Comparison of ENCODE assay signal across 9 cellular contexts in the genomic region with DNA sequence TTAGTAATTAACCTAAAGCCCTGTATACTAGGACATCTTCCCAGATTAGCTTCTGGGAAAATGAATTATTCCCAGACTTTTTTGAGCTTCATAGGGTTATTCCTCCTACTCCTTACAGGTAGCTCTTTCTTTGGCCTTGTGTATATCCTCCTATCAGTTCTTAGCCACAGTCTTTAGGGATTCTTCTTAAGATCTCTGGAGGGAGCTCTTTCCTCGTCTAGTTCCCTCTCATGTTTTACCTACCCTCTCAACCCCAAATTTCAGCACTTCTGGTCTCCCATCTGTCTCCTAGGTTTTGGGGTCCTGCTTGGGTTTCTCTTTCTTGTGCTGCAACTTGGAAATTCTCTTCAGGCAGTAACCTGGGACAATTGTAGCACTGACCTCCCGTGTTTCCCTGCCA. TPM values are rescaled to one million over a fixed set of nuclear protein-coding genes. Genes with fewer than 3 reads are reported as not detected.
A peak's percentile ranks its signal among the peaks of the same experiment; 100 is the strongest.
DNase-seq lines count a peak whose midpoint lies in the region; ATAC-seq, FAIRE-seq and TF ChIP-seq lines count a peak whose summit lies in the region.
"Had no signal": no experiment of that assay in that cellular context is flagged by ENCODE, and none has a peak within 500 bp of the region (broad histone marks: within the 10 kb centered on the region; RNA-seq: fewer than 3 reads in every experiment).

No MANE protein-coding gene starts in this region.

- no peak for FAIRE-seq in kidney (lab: Jason Lieb, UNC)

- no peaks in the 10 kb centered on the region for H3K4me1 ChIP-seq in kidney (ENCODE audit: control insufficient read depth in 1 of 2, insufficient read depth in 1 of 2, low read depth in 1 of 2, low read length in 2 of 2)
- H3K4me1 ChIP-seq: upper lobe of right lung had no signal

- intact Hi-C loops in kidney (cut with DNase I) = no loop called here

- CTCF ChIA-PET in AG04450 (lab: Charles Lee) = interaction anchor here (0.6 to 1.3 kb wide), 3 partner anchors 223 to 1948 kb away, joined by 3 to 4 read pairs (median 4); no protein-coding TSS in a partner anchor

- H3K9me3 ChIP-seq in AG04450 (ENCODE audit: control insufficient read depth, insufficient read depth, low read length) (peaks cover 4% of the 10 kb centered on the region; the same call in 1 of the 2 replicates), kidney (ENCODE audit: control insufficient read depth in 1 of 2, low read length in 2 of 2) (peaks cover 0 to 2% of the 10 kb centered on the region in 2 donors)
- H3K9me3 ChIP-seq: upper lobe of right lung had no signal

- POLR2A ChIA-PET in AG04450 (lab: Yijun Ruan, JAX) = no interaction called here

- ATAC-seq in GM18858 (IDR thresholded peaks at IDR 0.05; ENCODE audit: unreplicated experiment) = peak; percentile 57
- ATAC-seq: upper lobe of right lung had no signal

- no peaks in the 10 kb centered on the region for H3K36me3 ChIP-seq in kidney (ENCODE audit: control insufficient read depth in 1 of 2, insufficient read depth in 2 of 2, low read length in 2 of 2)
- H3K36me3 ChIP-seq: upper lobe of right lung had no signal

- DNase-seq in AG04450 (ENCODE audit: low read depth, low spot score) (no peak), HPDE6-E6E7 (ENCODE audit: extremely low spot score) (peak; percentile 17), islet precursor cell (no peak), putamen (ENCODE audit: low spot score) (no peak), kidney (no peak)
- no peak for DNase-seq in activated CD4-positive, alpha-beta T cell treated with anti-CD3 and anti-CD28 coated beads, Interleukin-2, amount 50 U/mL, for 4 hours
- DNase-seq: upper lobe of right lung had no signal

- no peak overlapping the region for H3K27ac ChIP-seq in AG04450 (ENCODE audit: low read depth, low read length)
- no peak overlapping the region for H3K27ac ChIP-seq in VCaP
- H3K27ac ChIP-seq in kidney (ENCODE audit: low read depth in 2 of 2, low read length in 2 of 2) = no peak overlapping the region
- H3K27ac ChIP-seq: upper lobe of right lung had no signal

- no peak overlapping the region for H3K4me3 ChIP-seq in AG04450 (ENCODE audit: low read depth, low read length)
- H3K4me3 ChIP-seq in kidney (ENCODE audit: low read length in 2 of 2) = no peak overlapping the region
- H3K4me3 ChIP-seq: upper lobe of right lung had no signal

- no peaks in the 10 kb centered on the region for H3K27me3 ChIP-seq in AG04450 (ENCODE audit: control insufficient read depth, insufficient read depth, low read length)
- H3K27me3 ChIP-seq: upper lobe of right lung had no signal

- TF ChIP-seq CTCF in AG04450 (IDR thresholded peaks at IDR 0.05; ENCODE audit: low read depth, low read length) (peak; percentile 25; the same call in 1 of the 2 replicates), VCaP (conservative IDR thresholded peaks at IDR 0.05) (peak; percentile 47), kidney (IDR thresholded peaks at IDR 0.05; ENCODE audit: borderline replicate concordance, extremely low read depth, insufficient read depth) (no peak)

- no peak overlapping the region for H3K9ac ChIP-seq in kidney (ENCODE audit: low read length in 2 of 2)

RNA-seq across cellular contexts. Expression of a gene that starts 46.4 kb away (rescaled TPM):
- 29.0 and 38.2 TPM in 2 replicates for polyA plus RNA-seq in AG04450 (2011; rRNA removed)
- polyA minus RNA-seq in AG04450 (2011; rRNA and poly(A)+ RNA removed) = 10.7 and 17.5 TPM in 2 replicates
- total RNA-seq in kidney = 23.0 TPM
- 18.4 TPM for polyA plus RNA-seq in kidney (ENCODE audit: insufficient read depth, low read depth, low replicate concordance)
